23 cellular contexts compared by ENCODE assay signal in the genomic region with DNA sequence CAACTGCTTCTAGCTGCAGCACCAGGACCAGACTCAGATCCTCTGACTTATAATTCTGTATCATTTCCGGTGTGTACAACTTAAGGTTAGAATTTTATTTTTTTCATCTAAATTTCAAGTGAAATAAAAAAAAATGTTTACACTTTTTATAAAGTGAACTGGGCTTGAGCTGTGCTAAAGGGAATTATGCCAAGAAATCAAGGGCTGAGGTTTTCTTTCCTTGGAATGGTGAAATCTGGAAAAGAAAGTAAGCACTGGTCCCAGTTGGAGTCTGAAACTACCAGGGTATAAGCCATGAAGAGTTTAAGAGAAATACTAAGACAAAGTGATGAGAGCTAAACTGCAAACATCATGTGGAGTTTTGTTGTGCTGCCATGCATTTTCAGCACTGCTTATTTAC.
"Had no signal": no experiment of that assay in that cellular context is flagged by ENCODE, and none has a peak within 500 bp of the region (broad histone marks: within the 10 kb centered on the region; RNA-seq: fewer than 3 reads in every experiment).

No MANE protein-coding gene starts in this region.

- H3K9me3 ChIP-seq: neutrophil, spleen, stomach, thoracic aorta, transverse colon had no signal

- H3K36me3 Mint-ChIP-seq: naive thymus-derived CD4-positive, alpha-beta T cell; stimulated activated naive B cell treated with anti-CD40 and anti-IgM and Interleukin-4, amounts not matched to agents 10 μg/mL and 1 μg/mL and 100 μg/mL, for 72 hours had no signal

- H3K4me1 Mint-ChIP-seq: stimulated activated naive B cell treated with anti-CD40 and anti-IgM and Interleukin-4, amounts not matched to agents 10 μg/mL and 1 μg/mL and 100 μg/mL, for 72 hours had no signal

- H3K4me3 ChIP-seq: dorsolateral prefrontal cortex, hepatocyte, lung, spleen, stomach, thoracic aorta, transverse colon had no signal

- H3K9me3 Mint-ChIP-seq: naive thymus-derived CD4-positive, alpha-beta T cell; stimulated activated naive B cell treated with anti-CD40 and anti-IgM and Interleukin-4, amounts not matched to agents 10 μg/mL and 1 μg/mL and 100 μg/mL, for 72 hours had no signal

- H3K27me3 Mint-ChIP-seq: stimulated activated naive B cell treated with anti-CD40 and anti-IgM and Interleukin-4, amounts not matched to agents 10 μg/mL and 1 μg/mL and 100 μg/mL, for 72 hours had no signal

- H3K36me3 ChIP-seq: neutrophil, spleen, stomach, thoracic aorta, transverse colon had no signal

- H3K27ac Mint-ChIP-seq: naive thymus-derived CD4-positive, alpha-beta T cell; stimulated activated naive B cell treated with anti-CD40 and anti-IgM and Interleukin-4, amounts not matched to agents 10 μg/mL and 1 μg/mL and 100 μg/mL, for 72 hours had no signal

- H3K27ac ChIP-seq: dorsolateral prefrontal cortex, hepatocyte, neutrophil, spleen, stomach, thoracic aorta, transverse colon had no signal

- H2AFZ ChIP-seq: hepatocyte had no signal

- H3K4me1 ChIP-seq: spleen, stomach, transverse colon had no signal

- H3K79me2 ChIP-seq: hepatocyte had no signal

- DNase-seq: cortex of kidney; dorsolateral prefrontal cortex; effector CD8-positive, alpha-beta T cell; foreskin melanocyte; head of caudate nucleus; left colon; left ventricle myocardium superior; naive thymus-derived CD4-positive, alpha-beta T cell; posterior cingulate gyrus; spleen; stimulated activated CD4-positive, alpha-beta T cell treated with anti-CD3 and anti-CD28 coated beads, Interleukin-15, amount 100 ng/mL, for 24 hours; stimulated activated CD4-positive, alpha-beta T cell treated with anti-CD3 and anti-CD28 coated beads, Interleukin-1b, Interleukin-23, amount 100 ng/mL, for 48 hours; stimulated activated CD4-positive, alpha-beta T cell treated with anti-CD3 and anti-CD28 coated beads, Interleukin-4, amount 100 ng/mL, for 4 hours; stimulated activated naive B cell treated with anti-CD40 and anti-IgM and Interleukin-4, amounts not matched to agents 10 μg/mL and 1 μg/mL and 100 μg/mL, for 72 hours; stomach; substantia nigra; transverse colon had no signal

- ATAC-seq: esophagus mucosa; left colon; left ventricle myocardium superior; naive thymus-derived CD4-positive, alpha-beta T cell; sciatic nerve; stimulated activated naive B cell treated with anti-CD40 and anti-IgM and Interleukin-4, amounts not matched to agents 10 μg/mL and 1 μg/mL and 100 μg/mL, for 72 hours had no signal

- H3K4me2 ChIP-seq: hepatocyte had no signal

- H3K4me3 Mint-ChIP-seq: naive thymus-derived CD4-positive, alpha-beta T cell; stimulated activated naive B cell treated with anti-CD40 and anti-IgM and Interleukin-4, amounts not matched to agents 10 μg/mL and 1 μg/mL and 100 μg/mL, for 72 hours had no signal

- H3K27me3 ChIP-seq: dorsolateral prefrontal cortex, neutrophil, spleen, stomach, transverse colon had no signal
